ENCODE assay signal across 10 cellular contexts in genomic region chr15:40053234-40054055, GRCh38. TPM values are rescaled to one million over a fixed set of nuclear protein-coding genes. Genes with fewer than 3 reads are reported as not detected.
DNase-seq lines count a peak whose midpoint lies in the region; ATAC-seq and TF ChIP-seq lines count a peak whose summit lies in the region.
"Had no signal": no experiment of that assay in that cellular context is flagged by ENCODE, and none has a peak within 500 bp of the region (broad histone marks: within the 10 kb centered on the region; RNA-seq: fewer than 3 reads in every experiment).

No MANE protein-coding gene starts in this region.

- H3K79me2 ChIP-seq in trophoblast cell (ENCODE audit: control insufficient read depth, insufficient read depth, low read length, poor library complexity): no peaks in the 10 kb centered on the region

- DNase-seq in choroid plexus epithelial cell (ENCODE audit: low read depth) (peak; percentile 14), trophoblast cell (peak in 1 of 2 donors; percentile 9), GM10266 (ENCODE audit: extremely low spot score) (no peak)
- DNase-seq: NCI-H345; stimulated activated CD4-positive, alpha-beta T cell treated with anti-CD3 and anti-CD28 coated beads, Interleukin-2, amount 100 ng/mL, for 48 hours had no signal

- H4K91ac ChIP-seq in trophoblast cell (ENCODE audit: low read depth, low read length): peak overlapping the region; percentile 81

- H2AFZ ChIP-seq in trophoblast cell (ENCODE audit: insufficient read depth, low read length, poor library complexity): no peak overlapping the region

- peak overlapping the region; percentile 48 for H3K18ac ChIP-seq in trophoblast cell (ENCODE audit: low read length)

- H3K9ac ChIP-seq in trophoblast cell (ENCODE audit: low read length): no peak overlapping the region

- H3K36me3 ChIP-seq in KOPT-K1 (ENCODE audit: insufficient read depth, low read length) (no peaks in the 10 kb centered on the region), trophoblast cell (ENCODE audit: control insufficient read depth in 1 of 2, insufficient read depth in 2 of 2, low read length in 2 of 2) (no peaks in the 10 kb centered on the region)

- H3K4me3 ChIP-seq in choroid plexus epithelial cell (ENCODE audit: low read depth, low read length) (no peak overlapping the region), trophoblast cell (ENCODE audit: low read depth, low read length) (no peak overlapping the region)

- no peak overlapping the region for H2BK5ac ChIP-seq in trophoblast cell (ENCODE audit: low read depth, low read length, poor library complexity)

- ATAC-seq in GM21528 (IDR thresholded peaks at IDR 0.05; ENCODE audit: low FRiP score, unreplicated experiment) (no peak), HG03457 (IDR thresholded peaks at IDR 0.05; ENCODE audit: unreplicated experiment) (no peak), GM18858 (IDR thresholded peaks at IDR 0.05; ENCODE audit: unreplicated experiment) (no peak)

- peaks cover 23% of the 10 kb centered on the region for H3K79me1 ChIP-seq in trophoblast cell (ENCODE audit: low read length)

- peaks cover 33 to 43% of the 10 kb centered on the region in 2 experiments for H3K4me1 ChIP-seq in trophoblast cell (ENCODE audit: control insufficient read depth in 1 of 2, insufficient read depth in 2 of 2, low read length in 2 of 2)

- no peak overlapping the region for H3K23ac ChIP-seq in trophoblast cell (ENCODE audit: low read length)

- no peak overlapping the region for H4K12ac ChIP-seq in trophoblast cell (ENCODE audit: low read depth, low read length)

- peak overlapping the region; percentile 60 for H2AK5ac ChIP-seq in trophoblast cell (ENCODE audit: low read length)

- TF ChIP-seq CTCF in GM12873 (IDR thresholded peaks at IDR 0.05; ENCODE audit: insufficient read depth, low read depth, low read length, missing control alignments) (peak; percentile 26), choroid plexus epithelial cell (conservative IDR thresholded peaks at IDR 0.05; ENCODE audit: low read depth, low read length) (peak; percentile 38), GM10266 (IDR thresholded peaks at IDR 0.05; ENCODE audit: control insufficient read depth, insufficient read depth, low read depth, missing control alignments) (no peak)

- H2BK12ac ChIP-seq in trophoblast cell (ENCODE audit: low read length): peak overlapping the region; percentile 70

- no peaks in the 10 kb centered on the region for H3K9me3 ChIP-seq in KOPT-K1 (ENCODE audit: insufficient read depth, low read length, poor library complexity, severe bottlenecking)
- peaks cover 6% of the 10 kb centered on the region for H3K9me3 ChIP-seq in trophoblast cell (ENCODE audit: insufficient read depth, low read depth, low read length)

- peak overlapping the region; percentile 23 for H3K14ac ChIP-seq in trophoblast cell (ENCODE audit: low read length)

- WGBS in trophoblast cell (ENCODE audit: extremely low coverage, insufficient coverage, insufficient read length): no CpG with 5 or more reads among the region's 15 CpGs

- no peak overlapping the region for H3K4ac ChIP-seq in trophoblast cell (ENCODE audit: low read depth, low read length)

- H3K27ac ChIP-seq in KOPT-K1 (ENCODE audit: low read depth, low read length, poor library complexity, severe bottlenecking) (peak overlapping the region; percentile 93), trophoblast cell (ENCODE audit: low read depth, low read length) (no peak overlapping the region)

- no peaks in the 10 kb centered on the region for H3K27me3 ChIP-seq in trophoblast cell (ENCODE audit: insufficient read depth, low read length)

- peak overlapping the region; percentile 52 for H2BK120ac ChIP-seq in trophoblast cell (ENCODE audit: insufficient read depth, low read length, poor library complexity)

- no peak overlapping the region for H3K4me2 ChIP-seq in trophoblast cell (ENCODE audit: low read length)

- no peak overlapping the region for H4K8ac ChIP-seq in trophoblast cell (ENCODE audit: low read depth, low read length)

RNA-seq across cellular contexts. Expression of gene SRP14, which starts 14.5 kb away (rescaled TPM):
- polyA plus RNA-seq in trophoblast cell (2013): 497 and 515 TPM in 2 replicates

RNA-seq across cellular contexts. Expression of gene BMF, which starts 55.2 kb away (rescaled TPM):
- 20.8 and 22.5 TPM in 2 replicates for polyA plus RNA-seq in trophoblast cell (2013)
